1 cellular context compared by ENCODE assay signal in genomic region chr1:52056110-52056936, GRCh38.
TF ChIP-seq lines count a peak whose summit lies in the region.

Gene BTF3L4 (plus strand): TSS chr1:52056295. CDS start chr1:52059848, 3,553 bp downstream.

TF ChIP-seq in HepG2, 621 proteins besides CTCF, POLR2A, EP300 and RAD21 (continued from another document and continues in another):
- TF ChIP-seq, protein P1, sequence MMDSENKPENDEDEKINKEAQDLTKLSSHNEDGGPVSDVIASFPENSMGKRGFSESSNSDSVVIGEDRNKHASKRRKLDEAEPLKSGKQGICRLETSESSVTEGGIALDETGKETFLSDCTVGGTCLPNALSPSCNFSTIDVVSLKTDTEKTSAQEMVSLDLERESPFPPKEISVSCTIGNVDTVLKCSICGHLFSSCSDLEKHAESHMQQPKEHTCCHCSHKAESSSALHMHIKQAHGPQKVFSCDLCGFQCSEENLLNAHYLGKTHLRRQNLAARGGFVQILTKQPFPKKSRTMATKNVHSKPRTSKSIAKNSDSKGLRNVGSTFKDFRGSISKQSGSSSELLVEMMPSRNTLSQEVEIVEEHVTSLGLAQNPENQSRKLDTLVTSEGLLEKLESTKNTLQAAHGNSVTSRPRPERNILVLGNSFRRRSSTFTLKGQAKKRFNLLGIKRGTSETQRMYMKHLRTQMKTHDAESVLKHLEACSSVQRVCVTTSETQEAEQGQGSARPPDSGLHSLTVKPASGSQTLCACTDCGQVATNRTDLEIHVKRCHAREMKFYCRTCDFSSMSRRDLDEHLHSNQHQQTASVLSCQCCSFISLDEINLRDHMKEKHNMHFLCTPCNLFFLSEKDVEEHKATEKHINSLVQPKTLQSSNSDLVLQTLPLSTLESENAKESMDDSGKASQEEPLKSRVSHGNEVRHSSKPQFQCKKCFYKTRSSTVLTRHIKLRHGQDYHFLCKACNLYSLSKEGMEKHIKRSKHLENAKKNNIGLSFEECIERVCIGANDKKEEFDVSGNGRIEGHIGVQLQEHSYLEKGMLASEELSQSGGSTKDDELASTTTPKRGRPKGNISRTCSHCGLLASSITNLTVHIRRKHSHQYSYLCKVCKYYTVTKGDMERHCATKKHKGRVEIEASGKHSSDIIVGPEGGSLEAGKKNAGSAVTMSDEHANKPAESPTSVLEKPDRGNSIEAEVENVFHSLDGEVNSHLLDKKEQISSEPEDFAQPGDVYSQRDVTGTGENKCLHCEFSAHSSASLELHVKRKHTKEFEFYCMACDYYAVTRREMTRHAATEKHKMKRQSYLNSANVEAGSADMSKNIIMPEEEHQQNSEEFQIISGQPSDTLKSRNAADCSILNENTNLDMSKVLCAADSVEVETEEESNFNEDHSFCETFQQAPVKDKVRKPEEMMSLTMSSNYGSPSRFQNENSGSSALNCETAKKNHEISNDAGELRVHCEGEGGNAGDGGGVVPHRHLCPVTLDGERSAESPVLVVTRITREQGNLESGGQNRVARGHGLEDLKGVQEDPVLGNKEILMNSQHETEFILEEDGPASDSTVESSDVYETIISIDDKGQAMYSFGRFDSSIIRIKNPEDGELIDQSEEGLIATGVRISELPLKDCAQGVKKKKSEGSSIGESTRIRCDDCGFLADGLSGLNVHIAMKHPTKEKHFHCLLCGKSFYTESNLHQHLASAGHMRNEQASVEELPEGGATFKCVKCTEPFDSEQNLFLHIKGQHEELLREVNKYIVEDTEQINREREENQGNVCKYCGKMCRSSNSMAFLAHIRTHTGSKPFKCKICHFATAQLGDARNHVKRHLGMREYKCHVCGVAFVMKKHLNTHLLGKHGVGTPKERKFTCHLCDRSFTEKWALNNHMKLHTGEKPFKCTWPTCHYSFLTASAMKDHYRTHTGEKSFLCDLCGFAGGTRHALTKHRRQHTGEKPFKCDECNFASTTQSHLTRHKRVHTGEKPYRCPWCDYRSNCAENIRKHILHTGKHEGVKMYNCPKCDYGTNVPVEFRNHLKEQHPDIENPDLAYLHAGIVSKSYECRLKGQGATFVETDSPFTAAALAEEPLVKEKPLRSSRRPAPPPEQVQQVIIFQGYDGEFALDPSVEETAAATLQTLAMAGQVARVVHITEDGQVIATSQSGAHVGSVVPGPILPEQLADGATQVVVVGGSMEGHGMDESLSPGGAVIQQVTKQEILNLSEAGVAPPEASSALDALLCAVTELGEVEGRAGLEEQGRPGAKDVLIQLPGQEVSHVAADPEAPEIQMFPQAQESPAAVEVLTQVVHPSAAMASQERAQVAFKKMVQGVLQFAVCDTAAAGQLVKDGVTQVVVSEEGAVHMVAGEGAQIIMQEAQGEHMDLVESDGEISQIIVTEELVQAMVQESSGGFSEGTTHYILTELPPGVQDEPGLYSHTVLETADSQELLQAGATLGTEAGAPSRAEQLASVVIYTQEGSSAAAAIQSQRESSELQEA (CRISPR knock-in tag; IDR thresholded peaks at IDR 0.05; ENCODE audit: not compliant biosample characterization): no peak
- TF ChIP-seq PHB2 (IDR thresholded peaks at IDR 0.05; ENCODE audit: partially characterized antibody) (no peak), HNRNPH1 (optimal IDR thresholded peaks at IDR 0.05; ENCODE audit: low read depth, low read length) (no peak), ZNF142 (CRISPR knock-in tag; IDR thresholded peaks at IDR 0.05) (no peak), NFYB (CRISPR knock-in tag; IDR thresholded peaks at IDR 0.05) (peak; percentile 69), DBP (CRISPR knock-in tag; IDR thresholded peaks at IDR 0.05; ENCODE audit: not compliant biosample characterization) (no peak), ZNF775 (CRISPR knock-in tag; IDR thresholded peaks at IDR 0.05; ENCODE audit: borderline replicate concordance) (no peak), NFE2 (CRISPR knock-in tag; IDR thresholded peaks at IDR 0.05) (no peak), ARNT2 (CRISPR knock-in tag; IDR thresholded peaks at IDR 0.05; ENCODE audit: low read depth) (peak; percentile 62; the same call in 1 of the 2 replicates), CHD4 (IDR thresholded peaks at IDR 0.05; ENCODE audit: borderline replicate concordance, low read length) (peak; percentile 18; the same call in 1 of the 2 replicates), ZXDC (CRISPR knock-in tag; IDR thresholded peaks at IDR 0.05) (no peak), NFIB (CRISPR knock-in tag; IDR thresholded peaks at IDR 0.05; ENCODE audit: borderline replicate concordance) (no peak), FUBP1 (CRISPR knock-in tag; IDR thresholded peaks at IDR 0.05; ENCODE audit: borderline replicate concordance) (no peak), SKI (IDR thresholded peaks at IDR 0.05; ENCODE audit: partially characterized antibody) (peak; percentile 75), ZNF207 (IDR thresholded peaks at IDR 0.05; ENCODE audit: borderline replicate concordance) (no peak), KLF6 (CRISPR knock-in tag; IDR thresholded peaks at IDR 0.05) (peak; percentile 80; the same call in 1 of the 2 replicates), ZNF282 (IDR thresholded peaks at IDR 0.05; ENCODE audit: partially characterized antibody) (no peak), MYNN (CRISPR knock-in tag; IDR thresholded peaks at IDR 0.05; ENCODE audit: low read depth) (no peak), TGIF2 (CRISPR knock-in tag; IDR thresholded peaks at IDR 0.05) (no peak; the same call in 1 of the 2 replicates), ZIK1 (CRISPR knock-in tag; IDR thresholded peaks at IDR 0.05; ENCODE audit: borderline replicate concordance, low read depth) (peak; percentile 87), ZNF337 (CRISPR knock-in tag; IDR thresholded peaks at IDR 0.05; ENCODE audit: borderline replicate concordance, low read depth) (0 out of 2 replicates have a peak, but pooled peaks have one; percentile 21), ZNF619 (CRISPR knock-in tag; IDR thresholded peaks at IDR 0.05) (0 out of 2 replicates have a peak, but pooled peaks have one; percentile 45), YY1 (IDR thresholded peaks at IDR 0.05; ENCODE audit: insufficient read depth, insufficient replicate concordance, low read depth, low read length) (peak; percentile 91), ZNF768 (CRISPR knock-in tag; IDR thresholded peaks at IDR 0.05) (peak; percentile 95)
- TF ChIP-seq, protein P2, sequence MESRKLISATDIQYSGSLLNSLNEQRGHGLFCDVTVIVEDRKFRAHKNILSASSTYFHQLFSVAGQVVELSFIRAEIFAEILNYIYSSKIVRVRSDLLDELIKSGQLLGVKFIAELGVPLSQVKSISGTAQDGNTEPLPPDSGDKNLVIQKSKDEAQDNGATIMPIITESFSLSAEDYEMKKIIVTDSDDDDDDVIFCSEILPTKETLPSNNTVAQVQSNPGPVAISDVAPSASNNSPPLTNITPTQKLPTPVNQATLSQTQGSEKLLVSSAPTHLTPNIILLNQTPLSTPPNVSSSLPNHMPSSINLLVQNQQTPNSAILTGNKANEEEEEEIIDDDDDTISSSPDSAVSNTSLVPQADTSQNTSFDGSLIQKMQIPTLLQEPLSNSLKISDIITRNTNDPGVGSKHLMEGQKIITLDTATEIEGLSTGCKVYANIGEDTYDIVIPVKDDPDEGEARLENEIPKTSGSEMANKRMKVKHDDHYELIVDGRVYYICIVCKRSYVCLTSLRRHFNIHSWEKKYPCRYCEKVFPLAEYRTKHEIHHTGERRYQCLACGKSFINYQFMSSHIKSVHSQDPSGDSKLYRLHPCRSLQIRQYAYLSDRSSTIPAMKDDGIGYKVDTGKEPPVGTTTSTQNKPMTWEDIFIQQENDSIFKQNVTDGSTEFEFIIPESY (CRISPR knock-in tag; IDR thresholded peaks at IDR 0.05): no peak
- TF ChIP-seq, protein P3, sequence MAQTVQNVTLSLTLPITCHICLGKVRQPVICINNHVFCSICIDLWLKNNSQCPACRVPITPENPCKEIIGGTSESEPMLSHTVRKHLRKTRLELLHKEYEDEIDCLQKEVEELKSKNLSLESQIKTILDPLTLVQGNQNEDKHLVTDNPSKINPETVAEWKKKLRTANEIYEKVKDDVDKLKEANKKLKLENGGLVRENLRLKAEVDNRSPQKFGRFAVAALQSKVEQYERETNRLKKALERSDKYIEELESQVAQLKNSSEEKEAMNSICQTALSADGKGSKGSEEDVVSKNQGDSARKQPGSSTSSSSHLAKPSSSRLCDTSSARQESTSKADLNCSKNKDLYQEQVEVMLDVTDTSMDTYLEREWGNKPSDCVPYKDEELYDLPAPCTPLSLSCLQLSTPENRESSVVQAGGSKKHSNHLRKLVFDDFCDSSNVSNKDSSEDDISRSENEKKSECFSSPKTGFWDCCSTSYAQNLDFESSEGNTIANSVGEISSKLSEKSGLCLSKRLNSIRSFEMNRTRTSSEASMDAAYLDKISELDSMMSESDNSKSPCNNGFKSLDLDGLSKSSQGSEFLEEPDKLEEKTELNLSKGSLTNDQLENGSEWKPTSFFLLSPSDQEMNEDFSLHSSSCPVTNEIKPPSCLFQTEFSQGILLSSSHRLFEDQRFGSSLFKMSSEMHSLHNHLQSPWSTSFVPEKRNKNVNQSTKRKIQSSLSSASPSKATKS (CRISPR knock-in tag; IDR thresholded peaks at IDR 0.05): no peak
- TF ChIP-seq, protein P4, sequence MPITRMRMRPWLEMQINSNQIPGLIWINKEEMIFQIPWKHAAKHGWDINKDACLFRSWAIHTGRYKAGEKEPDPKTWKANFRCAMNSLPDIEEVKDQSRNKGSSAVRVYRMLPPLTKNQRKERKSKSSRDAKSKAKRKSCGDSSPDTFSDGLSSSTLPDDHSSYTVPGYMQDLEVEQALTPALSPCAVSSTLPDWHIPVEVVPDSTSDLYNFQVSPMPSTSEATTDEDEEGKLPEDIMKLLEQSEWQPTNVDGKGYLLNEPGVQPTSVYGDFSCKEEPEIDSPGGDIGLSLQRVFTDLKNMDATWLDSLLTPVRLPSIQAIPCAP (CRISPR knock-in tag; IDR thresholded peaks at IDR 0.05; ENCODE audit: low read depth): no peak
